ENCODE assay signal across 14 cellular contexts in the genomic region with DNA sequence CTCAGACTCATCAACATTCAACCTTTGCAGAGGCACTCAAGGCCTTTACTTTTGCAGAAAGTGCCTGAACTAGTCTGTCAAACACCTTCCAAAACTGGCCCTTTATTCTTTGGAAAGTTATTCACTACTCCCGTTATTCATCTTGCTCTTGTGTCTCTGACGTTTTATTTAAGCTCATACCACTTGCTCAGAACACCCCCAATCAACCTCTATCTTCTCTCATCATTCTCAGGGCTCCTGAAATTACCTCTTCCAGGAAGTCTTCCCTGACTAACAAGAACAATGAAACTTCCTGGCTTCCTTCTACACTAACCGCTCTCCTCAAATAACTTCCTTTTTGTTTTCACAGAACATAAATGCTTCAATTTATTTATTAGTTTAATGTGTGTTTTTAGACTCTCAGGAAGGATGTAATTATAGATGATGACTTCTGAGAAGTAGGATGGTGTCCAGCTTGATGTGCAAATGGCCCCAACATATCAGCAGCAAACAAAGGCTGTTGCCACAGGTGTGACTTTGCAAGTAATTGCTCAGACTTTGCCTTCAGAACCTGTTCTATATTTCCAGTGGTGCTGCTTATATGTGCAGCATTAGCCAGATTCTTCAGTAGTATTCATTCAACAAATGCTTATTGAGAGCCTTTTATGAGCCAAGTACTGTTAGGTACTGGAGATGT. TPM values are rescaled to one million over a fixed set of nuclear protein-coding genes. Genes with fewer than 3 reads are reported as not detected.
DNase-seq lines count a peak whose midpoint lies in the region; ATAC-seq lines count a peak whose summit lies in the region.
"Had no signal": no experiment of that assay in that cellular context is flagged by ENCODE, and none has a peak within 500 bp of the region (broad histone marks: within the 10 kb centered on the region; RNA-seq: fewer than 3 reads in every experiment).

No MANE protein-coding gene starts in this region.

- in situ Hi-C loops in KBM-7 (cut with MboI; ENCODE audit: low pct_unique_long_range_greater_than_20kb, low sequenced_read_pairs), result no loop called here

- intact Hi-C loops in activated T-helper 1 cell treated with anti-CD3 and anti-CD28 coated beads, Interleukin-12 subunit alpha, Interleukin-12 subunit beta, Interleukin-2, Interleukin-4 antibody, amounts not matched to agents 30 ng/mL and 10 ng/mL and 1 ng/mL, durations not matched to agents 14 hours and 24 hours and 36 hours (cut with micrococcal nuclease), result loop anchor here (2.0 kb wide), 1 partner anchor 14 kb away; no protein-coding TSS in a partner anchor

- no peaks in the 10 kb centered on the region for H3K9me3 Mint-ChIP-seq in activated naive CD4-positive, alpha-beta T cell treated with anti-CD3 and anti-CD28 coated beads, Interleukin-2, amount 50 U/mL, for 24 hours
- H3K9me3 Mint-ChIP-seq in activated T-helper 1 cell treated with anti-CD3 and anti-CD28 coated beads, Interleukin-12 subunit alpha, Interleukin-12 subunit beta, Interleukin-2, Interleukin-4 antibody, amounts not matched to agents 30 ng/mL and 10 ng/mL and 1 ng/mL, durations not matched to agents 14 hours and 24 hours and 36 hours, result peaks cover 7% of the 10 kb centered on the region
- peaks cover 0 to 12% of the 10 kb centered on the region in 2 donors for H3K9me3 Mint-ChIP-seq in stimulated activated naive CD8-positive, alpha-beta T cell treated with anti-CD3 and anti-CD28 coated beads, Interleukin-15, amount 100 ng/mL, for 72 hours

- peaks cover 20% of the 10 kb centered on the region for H3K4me1 Mint-ChIP-seq in activated naive CD4-positive, alpha-beta T cell treated with anti-CD3 and anti-CD28 coated beads, Interleukin-2, amount 50 U/mL, for 24 hours
- H3K4me1 Mint-ChIP-seq in activated T-helper 1 cell treated with anti-CD3 and anti-CD28 coated beads, Interleukin-12 subunit alpha, Interleukin-12 subunit beta, Interleukin-2, Interleukin-4 antibody, amounts not matched to agents 30 ng/mL and 10 ng/mL and 1 ng/mL, durations not matched to agents 14 hours and 24 hours and 36 hours (ENCODE audit: low read depth), result peaks cover 49% of the 10 kb centered on the region
- H3K4me1 Mint-ChIP-seq in stimulated activated naive CD8-positive, alpha-beta T cell treated with anti-CD3 and anti-CD28 coated beads, Interleukin-15, amount 100 ng/mL, for 72 hours, result peaks cover 32% of the 10 kb centered on the region
- H3K4me1 Mint-ChIP-seq: B cell had no signal

- DNase-seq in activated naive CD4-positive, alpha-beta T cell treated with anti-CD3 and anti-CD28 coated beads, Interleukin-2, amount 50 U/mL, for 16 hours, result no peak
- DNase-seq in KBM-7 (peak; percentile 38), SHP77 treated with DMSO at 0.1 percent for 48 hours (lab: John Stamatoyannopoulos, UW) (no peak), GM19238 (ENCODE audit: insufficient read length, low spot score) (no peak)
- no peak for DNase-seq in activated T-helper 1 cell treated with anti-CD3 and anti-CD28 coated beads, Interleukin-12 subunit alpha, Interleukin-12 subunit beta, Interleukin-2, Interleukin-4 antibody, amounts not matched to agents 30 ng/mL and 10 ng/mL and 1 ng/mL, durations not matched to agents 14 hours and 24 hours and 36 hours (ENCODE audit: low spot score)
- DNase-seq in stimulated activated naive CD8-positive, alpha-beta T cell treated with anti-CD3 and anti-CD28 coated beads, Interleukin-15, amount 100 ng/mL, for 72 hours, result no peak
- DNase-seq: DMS 273 treated with DMSO at 0.1 percent for 48 hours, dorsolateral prefrontal cortex, gastrocnemius medialis, naive B cell, NCI-H1694 treated with DMSO at 0.1 percent for 48 hours, SW 1271 had no signal

- peaks cover 13% of the 10 kb centered on the region for H3K36me3 Mint-ChIP-seq in activated naive CD4-positive, alpha-beta T cell treated with anti-CD3 and anti-CD28 coated beads, Interleukin-2, amount 50 U/mL, for 24 hours
- peaks cover 24% of the 10 kb centered on the region for H3K36me3 Mint-ChIP-seq in activated T-helper 1 cell treated with anti-CD3 and anti-CD28 coated beads, Interleukin-12 subunit alpha, Interleukin-12 subunit beta, Interleukin-2, Interleukin-4 antibody, amounts not matched to agents 30 ng/mL and 10 ng/mL and 1 ng/mL, durations not matched to agents 14 hours and 24 hours and 36 hours (ENCODE audit: low read depth)

- H3K27me3 Mint-ChIP-seq in activated naive CD4-positive, alpha-beta T cell treated with anti-CD3 and anti-CD28 coated beads, Interleukin-2, amount 50 U/mL, for 24 hours, result peaks cover 6% of the 10 kb centered on the region
- peaks cover 5% of the 10 kb centered on the region for H3K27me3 Mint-ChIP-seq in activated T-helper 1 cell treated with anti-CD3 and anti-CD28 coated beads, Interleukin-12 subunit alpha, Interleukin-12 subunit beta, Interleukin-2, Interleukin-4 antibody, amounts not matched to agents 30 ng/mL and 10 ng/mL and 1 ng/mL, durations not matched to agents 14 hours and 24 hours and 36 hours (ENCODE audit: insufficient read depth)
- H3K27me3 Mint-ChIP-seq in stimulated activated naive CD8-positive, alpha-beta T cell treated with anti-CD3 and anti-CD28 coated beads, Interleukin-15, amount 100 ng/mL, for 72 hours, result peaks cover 16% of the 10 kb centered on the region

- peak overlapping the region; percentile 53 for H3K27ac Mint-ChIP-seq in activated naive CD4-positive, alpha-beta T cell treated with anti-CD3 and anti-CD28 coated beads, Interleukin-2, amount 50 U/mL, for 24 hours
- peak overlapping the region; percentile 82 for H3K27ac Mint-ChIP-seq in activated T-helper 1 cell treated with anti-CD3 and anti-CD28 coated beads, Interleukin-12 subunit alpha, Interleukin-12 subunit beta, Interleukin-2, Interleukin-4 antibody, amounts not matched to agents 30 ng/mL and 10 ng/mL and 1 ng/mL, durations not matched to agents 14 hours and 24 hours and 36 hours
- peak overlapping the region; percentile 55 to 83 for H3K27ac Mint-ChIP-seq in stimulated activated naive CD8-positive, alpha-beta T cell treated with anti-CD3 and anti-CD28 coated beads, Interleukin-15, amount 100 ng/mL, for 72 hours
- H3K27ac Mint-ChIP-seq: B cell, naive B cell had no signal

- H3K4me3 Mint-ChIP-seq in activated naive CD4-positive, alpha-beta T cell treated with anti-CD3 and anti-CD28 coated beads, Interleukin-2, amount 50 U/mL, for 24 hours, result no peak overlapping the region
- peak overlapping the region; percentile 9 for H3K4me3 Mint-ChIP-seq in activated T-helper 1 cell treated with anti-CD3 and anti-CD28 coated beads, Interleukin-12 subunit alpha, Interleukin-12 subunit beta, Interleukin-2, Interleukin-4 antibody, amounts not matched to agents 30 ng/mL and 10 ng/mL and 1 ng/mL, durations not matched to agents 14 hours and 24 hours and 36 hours
- peak overlapping the region; percentile 44 to 63 for H3K4me3 Mint-ChIP-seq in stimulated activated naive CD8-positive, alpha-beta T cell treated with anti-CD3 and anti-CD28 coated beads, Interleukin-15, amount 100 ng/mL, for 72 hours
- H3K4me3 Mint-ChIP-seq: B cell, naive B cell had no signal

- peak; percentile 50 for ATAC-seq in stimulated activated naive CD8-positive, alpha-beta T cell treated with anti-CD3 and anti-CD28 coated beads, Interleukin-15, amount 100 ng/mL, for 72 hours
- ATAC-seq: gastrocnemius medialis had no signal

RNA-seq across cellular contexts. Expression of gene BATF3, which starts 22.8 kb away (rescaled TPM):
- total RNA-seq in activated T-helper 1 cell treated with anti-CD3 and anti-CD28 coated beads, Interleukin-12 subunit alpha, Interleukin-12 subunit beta, Interleukin-2, Interleukin-4 antibody, amounts not matched to agents 30 ng/mL and 10 ng/mL and 1 ng/mL, durations not matched to agents 14 hours and 24 hours and 36 hours, result 89.8 and 94.9 TPM in 2 replicates
